In the genomic region with DNA sequence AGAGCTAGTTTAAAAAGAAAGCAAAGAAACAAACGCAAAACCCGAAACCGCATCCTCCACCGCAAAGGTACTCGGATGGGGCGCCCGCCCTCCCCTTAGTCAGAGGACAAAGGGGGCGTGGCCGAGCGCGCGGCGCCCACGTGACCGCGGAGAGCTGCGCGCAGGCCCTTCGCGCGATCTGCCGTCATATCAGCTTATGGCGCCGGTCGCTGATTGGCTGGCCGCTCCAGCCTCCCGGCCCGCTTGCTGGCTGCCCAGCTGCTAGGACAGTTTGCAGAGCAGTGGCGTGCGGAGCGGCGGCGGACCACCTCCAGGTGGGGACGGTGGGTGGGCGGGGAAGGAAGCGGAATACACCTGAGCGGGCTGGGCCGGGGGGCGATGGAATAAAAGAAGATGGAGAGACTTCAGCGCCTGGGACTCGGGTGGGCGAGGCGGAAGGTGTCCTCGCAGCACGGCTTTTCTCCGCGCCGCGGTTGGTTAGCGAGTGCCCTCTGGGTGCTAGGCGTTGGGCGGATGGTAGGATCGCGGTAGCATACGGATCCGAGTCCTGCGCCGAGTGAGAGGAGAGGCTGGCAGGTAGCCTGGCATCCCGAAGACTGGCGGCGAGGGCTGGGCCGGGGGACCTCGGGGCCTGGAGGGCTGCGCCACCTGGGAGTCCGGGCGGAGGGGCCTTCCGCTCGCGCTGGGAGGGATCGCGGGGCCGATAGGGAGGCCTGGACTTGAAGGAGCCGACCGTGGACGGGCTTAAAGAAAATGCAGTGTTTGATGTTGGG, we compare ENCODE assay signal across 1 cellular context.
A peak's percentile ranks its signal among the peaks of the same experiment; 100 is the strongest.
TF ChIP-seq lines count a peak whose summit lies in the region.

A gene with protein sequence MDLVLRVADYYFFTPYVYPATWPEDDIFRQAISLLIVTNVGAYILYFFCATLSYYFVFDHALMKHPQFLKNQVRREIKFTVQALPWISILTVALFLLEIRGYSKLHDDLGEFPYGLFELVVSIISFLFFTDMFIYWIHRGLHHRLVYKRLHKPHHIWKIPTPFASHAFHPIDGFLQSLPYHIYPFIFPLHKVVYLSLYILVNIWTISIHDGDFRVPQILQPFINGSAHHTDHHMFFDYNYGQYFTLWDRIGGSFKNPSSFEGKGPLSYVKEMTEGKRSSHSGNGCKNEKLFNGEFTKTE (plus strand): TSS at position 269 of the 773 bp plus-strand sequence. CDS start 10,605 bp downstream, outside the sequence.

TF ChIP-seq in HepG2, 621 proteins besides CTCF, POLR2A, EP300 and RAD21 (continued from another document and continues in another):
- TF ChIP-seq, protein P1, sequence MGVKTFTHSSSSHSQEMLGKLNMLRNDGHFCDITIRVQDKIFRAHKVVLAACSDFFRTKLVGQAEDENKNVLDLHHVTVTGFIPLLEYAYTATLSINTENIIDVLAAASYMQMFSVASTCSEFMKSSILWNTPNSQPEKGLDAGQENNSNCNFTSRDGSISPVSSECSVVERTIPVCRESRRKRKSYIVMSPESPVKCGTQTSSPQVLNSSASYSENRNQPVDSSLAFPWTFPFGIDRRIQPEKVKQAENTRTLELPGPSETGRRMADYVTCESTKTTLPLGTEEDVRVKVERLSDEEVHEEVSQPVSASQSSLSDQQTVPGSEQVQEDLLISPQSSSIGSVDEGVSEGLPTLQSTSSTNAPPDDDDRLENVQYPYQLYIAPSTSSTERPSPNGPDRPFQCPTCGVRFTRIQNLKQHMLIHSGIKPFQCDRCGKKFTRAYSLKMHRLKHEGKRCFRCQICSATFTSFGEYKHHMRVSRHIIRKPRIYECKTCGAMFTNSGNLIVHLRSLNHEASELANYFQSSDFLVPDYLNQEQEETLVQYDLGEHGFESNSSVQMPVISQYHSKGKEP (CRISPR knock-in tag; IDR thresholded peaks at IDR 0.05) = 0 out of 2 replicates have a peak, but pooled peaks have one; percentile 54
- TF ChIP-seq ZNF883 (CRISPR knock-in tag; IDR thresholded peaks at IDR 0.05; ENCODE audit: not compliant biosample characterization) (peak; percentile 69), PITX1 (CRISPR knock-in tag; IDR thresholded peaks at IDR 0.05) (peak; percentile 28; the same call in 1 of the 2 replicates), PHF5A (CRISPR knock-in tag; IDR thresholded peaks at IDR 0.05; ENCODE audit: low read depth, unreplicated experiment) (no peak), ZNF674 (CRISPR knock-in tag; IDR thresholded peaks at IDR 0.05; ENCODE audit: low read depth) (0 out of 2 replicates have a peak, but pooled peaks have one; percentile 75), ZNF557 (CRISPR knock-in tag; IDR thresholded peaks at IDR 0.05) (no peak), ZMAT3 (CRISPR knock-in tag; conservative IDR thresholded peaks at IDR 0.05) (no peak; the same call in 1 of the 2 replicates), HIVEP1 (CRISPR knock-in tag; IDR thresholded peaks at IDR 0.05) (peak; percentile 58; the same call in 1 of the 2 replicates), AGO1 (IDR thresholded peaks at IDR 0.05; ENCODE audit: low read depth, low read length, poor library complexity, severe bottlenecking) (peak; percentile 26), GATAD1 (CRISPR knock-in tag; IDR thresholded peaks at IDR 0.05) (peak; percentile 80), FOXC1 (CRISPR knock-in tag; IDR thresholded peaks at IDR 0.05; ENCODE audit: borderline replicate concordance) (peak; percentile 55; the same call in 1 of the 2 replicates), THAP11 (CRISPR knock-in tag; IDR thresholded peaks at IDR 0.05) (peak; percentile 66; the same call in 1 of the 2 replicates), MYC (CRISPR knock-in tag; IDR thresholded peaks at IDR 0.05; ENCODE audit: borderline replicate concordance) (peak; percentile 62; the same call in 1 of the 2 replicates), MXI1 (IDR thresholded peaks at IDR 0.05; ENCODE audit: borderline replicate concordance, low read depth, low read length) (peak; percentile 82; the same call in 1 of the 3 replicates), SP140L (CRISPR knock-in tag; IDR thresholded peaks at IDR 0.05; ENCODE audit: borderline replicate concordance) (peak; percentile 35; the same call in 1 of the 2 replicates), ZNF615 (CRISPR knock-in tag; IDR thresholded peaks at IDR 0.05; ENCODE audit: borderline replicate concordance) (no peak), NFRKB (IDR thresholded peaks at IDR 0.05) (no peak), ZNF451 (CRISPR knock-in tag; IDR thresholded peaks at IDR 0.05) (peak; percentile 58), PHF21A (CRISPR knock-in tag; IDR thresholded peaks at IDR 0.05) (no peak; the same call in 1 of the 2 replicates), IRX3 (CRISPR knock-in tag; IDR thresholded peaks at IDR 0.05; ENCODE audit: borderline replicate concordance, low read depth) (no peak; the same call in 1 of the 2 replicates)
- TF ChIP-seq, protein P2, sequence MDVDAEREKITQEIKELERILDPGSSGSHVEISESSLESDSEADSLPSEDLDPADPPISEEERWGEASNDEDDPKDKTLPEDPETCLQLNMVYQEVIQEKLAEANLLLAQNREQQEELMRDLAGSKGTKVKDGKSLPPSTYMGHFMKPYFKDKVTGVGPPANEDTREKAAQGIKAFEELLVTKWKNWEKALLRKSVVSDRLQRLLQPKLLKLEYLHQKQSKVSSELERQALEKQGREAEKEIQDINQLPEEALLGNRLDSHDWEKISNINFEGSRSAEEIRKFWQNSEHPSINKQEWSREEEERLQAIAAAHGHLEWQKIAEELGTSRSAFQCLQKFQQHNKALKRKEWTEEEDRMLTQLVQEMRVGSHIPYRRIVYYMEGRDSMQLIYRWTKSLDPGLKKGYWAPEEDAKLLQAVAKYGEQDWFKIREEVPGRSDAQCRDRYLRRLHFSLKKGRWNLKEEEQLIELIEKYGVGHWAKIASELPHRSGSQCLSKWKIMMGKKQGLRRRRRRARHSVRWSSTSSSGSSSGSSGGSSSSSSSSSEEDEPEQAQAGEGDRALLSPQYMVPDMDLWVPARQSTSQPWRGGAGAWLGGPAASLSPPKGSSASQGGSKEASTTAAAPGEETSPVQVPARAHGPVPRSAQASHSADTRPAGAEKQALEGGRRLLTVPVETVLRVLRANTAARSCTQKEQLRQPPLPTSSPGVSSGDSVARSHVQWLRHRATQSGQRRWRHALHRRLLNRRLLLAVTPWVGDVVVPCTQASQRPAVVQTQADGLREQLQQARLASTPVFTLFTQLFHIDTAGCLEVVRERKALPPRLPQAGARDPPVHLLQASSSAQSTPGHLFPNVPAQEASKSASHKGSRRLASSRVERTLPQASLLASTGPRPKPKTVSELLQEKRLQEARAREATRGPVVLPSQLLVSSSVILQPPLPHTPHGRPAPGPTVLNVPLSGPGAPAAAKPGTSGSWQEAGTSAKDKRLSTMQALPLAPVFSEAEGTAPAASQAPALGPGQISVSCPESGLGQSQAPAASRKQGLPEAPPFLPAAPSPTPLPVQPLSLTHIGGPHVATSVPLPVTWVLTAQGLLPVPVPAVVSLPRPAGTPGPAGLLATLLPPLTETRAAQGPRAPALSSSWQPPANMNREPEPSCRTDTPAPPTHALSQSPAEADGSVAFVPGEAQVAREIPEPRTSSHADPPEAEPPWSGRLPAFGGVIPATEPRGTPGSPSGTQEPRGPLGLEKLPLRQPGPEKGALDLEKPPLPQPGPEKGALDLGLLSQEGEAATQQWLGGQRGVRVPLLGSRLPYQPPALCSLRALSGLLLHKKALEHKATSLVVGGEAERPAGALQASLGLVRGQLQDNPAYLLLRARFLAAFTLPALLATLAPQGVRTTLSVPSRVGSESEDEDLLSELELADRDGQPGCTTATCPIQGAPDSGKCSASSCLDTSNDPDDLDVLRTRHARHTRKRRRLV (CRISPR knock-in tag; IDR thresholded peaks at IDR 0.05) = peak; percentile 65; the same call in 1 of the 2 replicates
- TF ChIP-seq, protein P3, sequence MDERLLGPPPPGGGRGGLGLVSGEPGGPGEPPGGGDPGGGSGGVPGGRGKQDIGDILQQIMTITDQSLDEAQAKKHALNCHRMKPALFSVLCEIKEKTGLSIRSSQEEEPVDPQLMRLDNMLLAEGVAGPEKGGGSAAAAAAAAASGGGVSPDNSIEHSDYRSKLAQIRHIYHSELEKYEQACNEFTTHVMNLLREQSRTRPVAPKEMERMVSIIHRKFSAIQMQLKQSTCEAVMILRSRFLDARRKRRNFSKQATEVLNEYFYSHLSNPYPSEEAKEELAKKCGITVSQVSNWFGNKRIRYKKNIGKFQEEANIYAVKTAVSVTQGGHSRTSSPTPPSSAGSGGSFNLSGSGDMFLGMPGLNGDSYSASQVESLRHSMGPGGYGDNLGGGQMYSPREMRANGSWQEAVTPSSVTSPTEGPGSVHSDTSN (CRISPR knock-in tag; IDR thresholded peaks at IDR 0.05) = no peak
- TF ChIP-seq, protein P4, sequence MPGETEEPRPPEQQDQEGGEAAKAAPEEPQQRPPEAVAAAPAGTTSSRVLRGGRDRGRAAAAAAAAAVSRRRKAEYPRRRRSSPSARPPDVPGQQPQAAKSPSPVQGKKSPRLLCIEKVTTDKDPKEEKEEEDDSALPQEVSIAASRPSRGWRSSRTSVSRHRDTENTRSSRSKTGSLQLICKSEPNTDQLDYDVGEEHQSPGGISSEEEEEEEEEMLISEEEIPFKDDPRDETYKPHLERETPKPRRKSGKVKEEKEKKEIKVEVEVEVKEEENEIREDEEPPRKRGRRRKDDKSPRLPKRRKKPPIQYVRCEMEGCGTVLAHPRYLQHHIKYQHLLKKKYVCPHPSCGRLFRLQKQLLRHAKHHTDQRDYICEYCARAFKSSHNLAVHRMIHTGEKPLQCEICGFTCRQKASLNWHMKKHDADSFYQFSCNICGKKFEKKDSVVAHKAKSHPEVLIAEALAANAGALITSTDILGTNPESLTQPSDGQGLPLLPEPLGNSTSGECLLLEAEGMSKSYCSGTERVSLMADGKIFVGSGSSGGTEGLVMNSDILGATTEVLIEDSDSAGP (CRISPR knock-in tag; IDR thresholded peaks at IDR 0.05; ENCODE audit: borderline replicate concordance) = peak; percentile 85; the same call in 1 of the 2 replicates
- TF ChIP-seq, protein P5, sequence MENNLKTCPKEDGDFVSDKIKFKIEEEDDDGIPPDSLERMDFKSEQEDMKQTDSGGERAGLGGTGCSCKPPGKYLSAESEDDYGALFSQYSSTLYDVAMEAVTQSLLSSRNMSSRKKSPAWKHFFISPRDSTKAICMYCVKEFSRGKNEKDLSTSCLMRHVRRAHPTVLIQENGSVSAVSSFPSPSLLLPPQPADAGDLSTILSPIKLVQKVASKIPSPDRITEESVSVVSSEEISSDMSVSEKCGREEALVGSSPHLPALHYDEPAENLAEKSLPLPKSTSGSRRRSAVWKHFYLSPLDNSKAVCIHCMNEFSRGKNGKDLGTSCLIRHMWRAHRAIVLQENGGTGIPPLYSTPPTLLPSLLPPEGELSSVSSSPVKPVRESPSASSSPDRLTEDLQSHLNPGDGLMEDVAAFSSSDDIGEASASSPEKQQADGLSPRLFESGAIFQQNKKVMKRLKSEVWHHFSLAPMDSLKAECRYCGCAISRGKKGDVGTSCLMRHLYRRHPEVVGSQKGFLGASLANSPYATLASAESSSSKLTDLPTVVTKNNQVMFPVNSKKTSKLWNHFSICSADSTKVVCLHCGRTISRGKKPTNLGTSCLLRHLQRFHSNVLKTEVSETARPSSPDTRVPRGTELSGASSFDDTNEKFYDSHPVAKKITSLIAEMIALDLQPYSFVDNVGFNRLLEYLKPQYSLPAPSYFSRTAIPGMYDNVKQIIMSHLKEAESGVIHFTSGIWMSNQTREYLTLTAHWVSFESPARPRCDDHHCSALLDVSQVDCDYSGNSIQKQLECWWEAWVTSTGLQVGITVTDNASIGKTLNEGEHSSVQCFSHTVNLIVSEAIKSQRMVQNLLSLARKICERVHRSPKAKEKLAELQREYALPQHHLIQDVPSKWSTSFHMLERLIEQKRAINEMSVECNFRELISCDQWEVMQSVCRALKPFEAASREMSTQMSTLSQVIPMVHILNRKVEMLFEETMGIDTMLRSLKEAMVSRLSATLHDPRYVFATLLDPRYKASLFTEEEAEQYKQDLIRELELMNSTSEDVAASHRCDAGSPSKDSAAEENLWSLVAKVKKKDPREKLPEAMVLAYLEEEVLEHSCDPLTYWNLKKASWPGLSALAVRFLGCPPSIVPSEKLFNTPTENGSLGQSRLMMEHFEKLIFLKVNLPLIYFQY (CRISPR knock-in tag; IDR thresholded peaks at IDR 0.05; ENCODE audit: borderline replicate concordance) = peak; percentile 74; the same call in 1 of the 2 replicates
- TF ChIP-seq, protein P6, sequence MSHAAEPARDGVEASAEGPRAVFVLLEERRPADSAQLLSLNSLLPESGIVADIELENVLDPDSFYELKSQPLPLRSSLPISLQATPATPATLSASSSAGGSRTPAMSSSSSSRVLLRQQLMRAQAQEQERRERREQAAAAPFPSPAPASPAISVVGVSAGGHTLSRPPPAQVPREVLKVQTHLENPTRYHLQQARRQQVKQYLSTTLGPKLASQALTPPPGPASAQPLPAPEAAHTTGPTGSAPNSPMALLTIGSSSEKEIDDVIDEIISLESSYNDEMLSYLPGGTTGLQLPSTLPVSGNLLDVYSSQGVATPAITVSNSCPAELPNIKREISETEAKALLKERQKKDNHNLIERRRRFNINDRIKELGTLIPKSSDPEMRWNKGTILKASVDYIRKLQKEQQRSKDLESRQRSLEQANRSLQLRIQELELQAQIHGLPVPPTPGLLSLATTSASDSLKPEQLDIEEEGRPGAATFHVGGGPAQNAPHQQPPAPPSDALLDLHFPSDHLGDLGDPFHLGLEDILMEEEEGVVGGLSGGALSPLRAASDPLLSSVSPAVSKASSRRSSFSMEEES (CRISPR knock-in tag; IDR thresholded peaks at IDR 0.05) = peak; percentile 71; the same call in 1 of the 2 replicates
- TF ChIP-seq, protein P7, sequence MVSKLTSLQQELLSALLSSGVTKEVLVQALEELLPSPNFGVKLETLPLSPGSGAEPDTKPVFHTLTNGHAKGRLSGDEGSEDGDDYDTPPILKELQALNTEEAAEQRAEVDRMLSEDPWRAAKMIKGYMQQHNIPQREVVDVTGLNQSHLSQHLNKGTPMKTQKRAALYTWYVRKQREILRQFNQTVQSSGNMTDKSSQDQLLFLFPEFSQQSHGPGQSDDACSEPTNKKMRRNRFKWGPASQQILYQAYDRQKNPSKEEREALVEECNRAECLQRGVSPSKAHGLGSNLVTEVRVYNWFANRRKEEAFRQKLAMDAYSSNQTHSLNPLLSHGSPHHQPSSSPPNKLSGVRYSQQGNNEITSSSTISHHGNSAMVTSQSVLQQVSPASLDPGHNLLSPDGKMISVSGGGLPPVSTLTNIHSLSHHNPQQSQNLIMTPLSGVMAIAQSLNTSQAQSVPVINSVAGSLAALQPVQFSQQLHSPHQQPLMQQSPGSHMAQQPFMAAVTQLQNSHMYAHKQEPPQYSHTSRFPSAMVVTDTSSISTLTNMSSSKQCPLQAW (CRISPR knock-in tag; IDR thresholded peaks at IDR 0.05) = peak; percentile 75; the same call in 1 of the 2 replicates
- TF ChIP-seq, protein P8, sequence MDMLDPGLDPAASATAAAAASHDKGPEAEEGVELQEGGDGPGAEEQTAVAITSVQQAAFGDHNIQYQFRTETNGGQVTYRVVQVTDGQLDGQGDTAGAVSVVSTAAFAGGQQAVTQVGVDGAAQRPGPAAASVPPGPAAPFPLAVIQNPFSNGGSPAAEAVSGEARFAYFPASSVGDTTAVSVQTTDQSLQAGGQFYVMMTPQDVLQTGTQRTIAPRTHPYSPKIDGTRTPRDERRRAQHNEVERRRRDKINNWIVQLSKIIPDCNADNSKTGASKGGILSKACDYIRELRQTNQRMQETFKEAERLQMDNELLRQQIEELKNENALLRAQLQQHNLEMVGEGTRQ (IDR thresholded peaks at IDR 0.05; ENCODE audit: low read depth, low read length) = peak; percentile 94
- TF ChIP-seq, protein P8 (CRISPR knock-in tag; IDR thresholded peaks at IDR 0.05; ENCODE audit: borderline replicate concordance) = peak; percentile 98
